Comparison of ENCODE assay signal across 32 cellular contexts in genomic region chr5:89287964-89288363, GRCh38.
"Had no signal": no experiment of that assay in that cellular context is flagged by ENCODE, and none has a peak within 500 bp of the region (broad histone marks: within the 10 kb centered on the region; RNA-seq: fewer than 3 reads in every experiment).

No MANE protein-coding gene starts in this region.

- H3K27ac ChIP-seq: ascending aorta, cardiac muscle cell, VCaP had no signal

- H3K36me3 ChIP-seq: ascending aorta, cardiac muscle cell had no signal

- ATAC-seq: activated CD4-positive, alpha-beta T cell treated with anti-CD3 and anti-CD28 coated beads for 36 hours; activated CD4-positive, CD25-positive, alpha-beta regulatory T cell treated with anti-CD3 and anti-CD28 coated beads, Interleukin-2, amount 50 U/mL, for 24 hours; activated CD8-positive, alpha-beta memory T cell treated with anti-CD3 and anti-CD28 coated beads, Interleukin-2, amount 10 ng/mL, durations not matched to agents 7 days and 5 days; activated CD8-positive, alpha-beta T cell treated with anti-CD3 and anti-CD28 coated beads, Interleukin-2, amount 10 ng/mL, durations not matched to agents 7 days and 5 days; activated naive CD8-positive, alpha-beta T cell treated with anti-CD3 and anti-CD28 coated beads, Interleukin-2, amount 50 U/mL, for 24 hours; WTC11 had no signal

- H3K9me3 ChIP-seq: ascending aorta had no signal

- FAIRE-seq: bronchial epithelial cell, TTC549 had no signal

- DNase-seq: activated CD4-positive, alpha-beta memory T cell treated with anti-CD3 and anti-CD28 coated beads, Interleukin-2, amount 10 ng/mL, durations not matched to agents 7 days and 5 days; activated CD4-positive, alpha-beta T cell treated with anti-CD3 and anti-CD28 coated beads for 1 hour; activated CD4-positive, alpha-beta T cell treated with anti-CD3 and anti-CD28 coated beads for 36 hours; activated CD4-positive, alpha-beta T cell treated with anti-CD3 and anti-CD28 coated beads for 48 hours; activated CD4-positive, alpha-beta T cell treated with anti-CD3 and anti-CD28 coated beads, Interleukin-2, amount 10 ng/mL, durations not matched to agents 7 days and 5 days; activated CD4-positive, alpha-beta T cell treated with anti-CD3 and anti-CD28 coated beads, Interleukin-2, amount 50 U/mL, for 48 hours; activated CD4-positive, CD25-positive, alpha-beta regulatory T cell; activated CD8-positive, alpha-beta memory T cell treated with anti-CD3 and anti-CD28 coated beads for 24 hours; activated CD8-positive, alpha-beta memory T cell treated with anti-CD3 and anti-CD28 coated beads, Interleukin-2, amount 10 ng/mL, durations not matched to agents 7 days and 5 days; activated CD8-positive, alpha-beta memory T cell treated with anti-CD3 and anti-CD28 coated beads, Interleukin-2, amount 50 U/mL, for 48 hours; activated CD8-positive, alpha-beta T cell treated with anti-CD3 and anti-CD28 coated beads, Interleukin-2, amount 10 ng/mL, durations not matched to agents 7 days and 5 days; activated effector memory CD4-positive, alpha-beta T cell treated with Interleukin-2 at 50 U/mL for 16 hours; activated gamma-delta T cell; activated naive CD4-positive, alpha-beta T cell treated with anti-CD3 and anti-CD28 coated beads, Interleukin-2, amount 10 ng/mL, durations not matched to agents 7 days and 5 days; activated naive CD4-positive, alpha-beta T cell treated with Interleukin-2 at 50 U/mL for 16 hours; activated naive CD8-positive, alpha-beta T cell treated with anti-CD3 and anti-CD28 coated beads, Interleukin-2, amount 10 ng/mL, durations not matched to agents 7 days and 5 days; activated naive CD8-positive, alpha-beta T cell treated with anti-CD3 and anti-CD28 coated beads, Interleukin-2, amount 50 U/mL, for 24 hours; activated T-cell treated with anti-CD3 and anti-CD28 coated beads, Interleukin-2, amount 50 U/mL, for 24 hours; activated T-cell treated with anti-CD3 and anti-CD28 coated beads, Interleukin-2, amount 50 U/mL, for 48 hours; amygdala; anterior cingulate cortex; caudate nucleus; cerebellar nuclear complex; T-helper 2 cell; T-helper 9 cell had no signal

- H3K27me3 ChIP-seq: ascending aorta, cardiac muscle cell had no signal

- H3K4me3 ChIP-seq: ascending aorta, cardiac muscle cell had no signal
